Comparison of ENCODE assay signal across 1 cellular context in the genomic region with DNA sequence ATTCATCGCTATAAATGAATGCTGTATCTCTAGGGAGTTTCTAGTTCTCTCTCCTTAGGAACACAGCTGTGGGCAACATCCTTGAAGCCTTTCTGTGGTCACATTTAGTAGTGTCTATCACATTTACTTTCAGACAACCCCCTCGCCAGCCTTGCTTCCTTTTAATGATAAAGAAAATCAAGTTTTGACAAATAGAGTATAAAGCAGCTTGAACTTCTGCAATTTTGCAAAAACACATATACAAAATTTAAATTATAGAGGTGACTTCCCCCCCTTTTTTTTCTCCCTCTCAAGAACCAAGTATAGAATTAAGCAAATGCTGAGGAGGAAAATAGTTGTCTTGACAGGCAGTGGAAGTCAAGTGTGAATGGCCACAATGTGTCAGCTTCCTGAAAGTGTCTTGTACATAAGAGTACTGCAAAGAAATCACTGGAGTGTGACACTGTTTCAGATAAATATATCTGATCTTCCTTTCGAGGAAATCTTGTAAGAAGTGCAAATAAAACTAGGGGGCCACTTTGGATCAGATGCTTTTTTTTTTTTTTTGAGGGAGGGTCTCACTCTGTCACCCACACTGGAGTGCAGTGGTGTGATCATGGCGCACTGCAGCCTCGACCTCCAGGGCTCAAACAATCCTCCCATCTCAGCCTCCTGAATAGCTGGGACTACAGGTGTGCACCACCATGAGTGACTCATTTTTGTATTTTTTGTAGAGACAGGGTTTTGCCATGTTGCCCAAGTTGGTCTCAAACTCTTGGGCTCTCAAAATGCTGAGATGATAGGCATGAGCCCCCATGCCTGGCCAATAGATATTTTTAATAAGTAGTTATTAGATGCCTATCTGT.
A peak's percentile ranks its signal among the peaks of the same experiment; 100 is the strongest.
TF ChIP-seq lines count a peak whose summit lies in the region.

No MANE protein-coding gene starts in this region.

TF ChIP-seq in GM12878, 131 proteins besides CTCF, POLR2A, EP300 and RAD21 (continued from another document):
- TF ChIP-seq, protein P1, sequence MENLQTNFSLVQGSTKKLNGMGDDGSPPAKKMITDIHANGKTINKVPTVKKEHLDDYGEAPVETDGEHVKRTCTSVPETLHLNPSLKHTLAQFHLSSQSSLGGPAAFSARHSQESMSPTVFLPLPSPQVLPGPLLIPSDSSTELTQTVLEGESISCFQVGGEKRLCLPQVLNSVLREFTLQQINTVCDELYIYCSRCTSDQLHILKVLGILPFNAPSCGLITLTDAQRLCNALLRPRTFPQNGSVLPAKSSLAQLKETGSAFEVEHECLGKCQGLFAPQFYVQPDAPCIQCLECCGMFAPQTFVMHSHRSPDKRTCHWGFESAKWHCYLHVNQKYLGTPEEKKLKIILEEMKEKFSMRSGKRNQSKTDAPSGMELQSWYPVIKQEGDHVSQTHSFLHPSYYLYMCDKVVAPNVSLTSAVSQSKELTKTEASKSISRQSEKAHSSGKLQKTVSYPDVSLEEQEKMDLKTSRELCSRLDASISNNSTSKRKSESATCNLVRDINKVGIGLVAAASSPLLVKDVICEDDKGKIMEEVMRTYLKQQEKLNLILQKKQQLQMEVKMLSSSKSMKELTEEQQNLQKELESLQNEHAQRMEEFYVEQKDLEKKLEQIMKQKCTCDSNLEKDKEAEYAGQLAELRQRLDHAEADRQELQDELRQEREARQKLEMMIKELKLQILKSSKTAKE (IDR thresholded peaks at IDR 0.05; ENCODE audit: low read depth, poor library complexity, severe bottlenecking) = peak; percentile 94
- TF ChIP-seq RUNX3 (IDR thresholded peaks at IDR 0.05; ENCODE audit: low read length) (peak; percentile 89), ATF7 (IDR thresholded peaks at IDR 0.05; ENCODE audit: low read depth) (0 out of 2 replicates have a peak, but pooled peaks have one; percentile 33), NR2C2 (IDR thresholded peaks at IDR 0.05; ENCODE audit: borderline replicate concordance, control insufficient read depth, insufficient read length, low read depth) (no peak), SMAD5 (IDR thresholded peaks at IDR 0.05; ENCODE audit: low read depth) (no peak), CEBPB (IDR thresholded peaks at IDR 0.05; ENCODE audit: borderline replicate concordance in 1 of 2, low read depth in 2 of 2, low read length in 2 of 2) (0 out of 4 replicates have a peak, but pooled peaks of 1 of the 2 experiments have one; percentile 21), GABPA (IDR thresholded peaks at IDR 0.05; ENCODE audit: low read depth) (0 out of 2 replicates have a peak, but pooled peaks have one; percentile 15)
- TF ChIP-seq, protein P2, sequence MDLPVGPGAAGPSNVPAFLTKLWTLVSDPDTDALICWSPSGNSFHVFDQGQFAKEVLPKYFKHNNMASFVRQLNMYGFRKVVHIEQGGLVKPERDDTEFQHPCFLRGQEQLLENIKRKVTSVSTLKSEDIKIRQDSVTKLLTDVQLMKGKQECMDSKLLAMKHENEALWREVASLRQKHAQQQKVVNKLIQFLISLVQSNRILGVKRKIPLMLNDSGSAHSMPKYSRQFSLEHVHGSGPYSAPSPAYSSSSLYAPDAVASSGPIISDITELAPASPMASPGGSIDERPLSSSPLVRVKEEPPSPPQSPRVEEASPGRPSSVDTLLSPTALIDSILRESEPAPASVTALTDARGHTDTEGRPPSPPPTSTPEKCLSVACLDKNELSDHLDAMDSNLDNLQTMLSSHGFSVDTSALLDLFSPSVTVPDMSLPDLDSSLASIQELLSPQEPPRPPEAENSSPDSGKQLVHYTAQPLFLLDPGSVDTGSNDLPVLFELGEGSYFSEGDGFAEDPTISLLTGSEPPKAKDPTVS (IDR thresholded peaks at IDR 0.05; ENCODE audit: low read depth, low read length) = no peak
- TF ChIP-seq, protein P3, sequence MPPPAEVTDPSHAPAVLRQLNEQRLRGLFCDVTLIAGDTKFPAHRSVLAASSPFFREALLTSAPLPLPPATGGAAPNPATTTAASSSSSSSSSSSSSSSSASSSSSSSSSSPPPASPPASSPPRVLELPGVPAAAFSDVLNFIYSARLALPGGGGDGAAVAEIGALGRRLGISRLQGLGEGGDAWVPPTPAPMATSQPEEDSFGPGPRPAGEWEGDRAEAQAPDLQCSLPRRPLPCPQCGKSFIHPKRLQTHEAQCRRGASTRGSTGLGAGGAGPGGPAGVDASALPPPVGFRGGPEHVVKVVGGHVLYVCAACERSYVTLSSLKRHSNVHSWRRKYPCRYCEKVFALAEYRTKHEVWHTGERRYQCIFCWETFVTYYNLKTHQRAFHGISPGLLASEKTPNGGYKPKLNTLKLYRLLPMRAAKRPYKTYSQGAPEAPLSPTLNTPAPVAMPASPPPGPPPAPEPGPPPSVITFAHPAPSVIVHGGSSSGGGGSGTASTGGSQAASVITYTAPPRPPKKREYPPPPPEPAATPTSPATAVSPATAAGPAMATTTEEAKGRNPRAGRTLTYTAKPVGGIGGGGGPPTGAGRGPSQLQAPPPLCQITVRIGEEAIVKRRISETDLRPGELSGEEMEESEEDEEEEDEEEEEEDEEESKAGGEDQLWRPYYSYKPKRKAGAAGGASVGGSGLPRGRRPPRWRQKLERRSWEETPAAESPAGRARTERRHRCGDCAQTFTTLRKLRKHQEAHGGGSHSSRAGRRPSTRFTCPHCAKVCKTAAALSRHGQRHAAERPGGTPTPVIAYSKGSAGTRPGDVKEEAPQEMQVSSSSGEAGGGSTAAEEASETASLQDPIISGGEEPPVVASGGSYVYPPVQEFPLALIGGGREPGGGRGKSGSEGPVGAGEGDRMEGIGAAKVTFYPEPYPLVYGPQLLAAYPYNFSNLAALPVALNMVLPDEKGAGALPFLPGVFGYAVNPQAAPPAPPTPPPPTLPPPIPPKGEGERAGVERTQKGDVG (CRISPR knock-in tag; IDR thresholded peaks at IDR 0.05) = no peak
